ENCODE assay signal across 8 cellular contexts in genomic region chr17:68398731-68399637, GRCh38. TPM values are rescaled to one million over a fixed set of nuclear protein-coding genes. Genes with fewer than 3 reads are reported as not detected.
DNase-seq lines count a peak whose midpoint lies in the region; ATAC-seq and TF ChIP-seq lines count a peak whose summit lies in the region.

No MANE protein-coding gene starts in this region.

- peak; percentile 51 for DNase-seq in activated T-cell treated with anti-CD3 and anti-CD28 coated beads, Interleukin-2, amount 50 U/mL, for 24 hours
- no peak for DNase-seq in activated T-cell treated with anti-CD3 and anti-CD28 coated beads for 4 hours
- DNase-seq in Kasumi-1 (lab: John Stamatoyannopoulos, UW): peak; percentile 37 to 47
- DNase-seq in SK-N-DZ (ENCODE audit: low spot score): peak; percentile 81
- DNase-seq in chondrocyte (ENCODE audit: low spot score): no peak
- DNase-seq in right lobe of liver: peak in 2 of 3 donors; percentile 55 to 59
- DNase-seq in type B pancreatic cell (ENCODE audit: extremely low spot score, unreplicated experiment): no peak

- intact Hi-C loops in right lobe of liver (cut with DNase I): loop anchor here in 1 of 2 donors (10.0 kb wide), 1 partner anchor 134 kb away; no protein-coding TSS in a partner anchor

- no peak for TF ChIP-seq POLR2A in right lobe of liver (IDR thresholded peaks at IDR 0.05)

- H3K27me3 ChIP-seq in right lobe of liver: no peaks in the 10 kb centered on the region

- no peak overlapping the region for H3K4me3 ChIP-seq in right lobe of liver

- no peaks in the 10 kb centered on the region for H3K27me3 Mint-ChIP-seq in activated T-cell treated with anti-CD3 and anti-CD28 coated beads, Interleukin-2, amount 50 U/mL, for 24 hours
- H3K27me3 Mint-ChIP-seq in chondrocyte (ENCODE audit: low read depth) (no peaks in the 10 kb centered on the region), type B pancreatic cell (no peaks in the 10 kb centered on the region)

- peak overlapping the region in 1 of 3 donors; percentile 57 for H3K27ac ChIP-seq in right lobe of liver

- peaks cover 6% of the 10 kb centered on the region for H3K9me3 Mint-ChIP-seq in activated T-cell treated with anti-CD3 and anti-CD28 coated beads, Interleukin-2, amount 50 U/mL, for 24 hours
- H3K9me3 Mint-ChIP-seq in chondrocyte (ENCODE audit: low read depth): peaks cover 3% of the 10 kb centered on the region
- H3K9me3 Mint-ChIP-seq in type B pancreatic cell: no peaks in the 10 kb centered on the region

- H3K27ac Mint-ChIP-seq in activated T-cell treated with anti-CD3 and anti-CD28 coated beads, Interleukin-2, amount 50 U/mL, for 24 hours: peak overlapping the region; percentile 93
- H3K27ac Mint-ChIP-seq in chondrocyte (ENCODE audit: unreplicated experiment): peak overlapping the region; percentile 41
- no peak overlapping the region for H3K27ac Mint-ChIP-seq in type B pancreatic cell

- peaks cover 9% of the 10 kb centered on the region for H3K36me3 Mint-ChIP-seq in activated T-cell treated with anti-CD3 and anti-CD28 coated beads, Interleukin-2, amount 50 U/mL, for 24 hours (ENCODE audit: low read depth)
- H3K36me3 Mint-ChIP-seq in chondrocyte (ENCODE audit: low read depth): peaks cover 2% of the 10 kb centered on the region
- H3K36me3 Mint-ChIP-seq in type B pancreatic cell: no peaks in the 10 kb centered on the region

- TF ChIP-seq CTCF in chondrocyte (IDR thresholded peaks at IDR 0.05) (peak; percentile 89), right lobe of liver (IDR thresholded peaks at IDR 0.05) (peak; percentile 75 to 82 (median 82)), type B pancreatic cell (conservative IDR thresholded peaks at IDR 0.05) (peak; percentile 82)

- H3K36me3 ChIP-seq in right lobe of liver: no peaks in the 10 kb centered on the region

- no peak overlapping the region for H3K4me3 Mint-ChIP-seq in activated T-cell treated with anti-CD3 and anti-CD28 coated beads, Interleukin-2, amount 50 U/mL, for 24 hours
- H3K4me3 Mint-ChIP-seq in chondrocyte (ENCODE audit: unreplicated experiment) (no peak overlapping the region), type B pancreatic cell (no peak overlapping the region)

- 11% methylated on average over 11 of the region's 11 CpGs for WGBS in right lobe of liver (ENCODE audit: insufficient coverage, low coverage, low lambda C conversion rate, missing lambda C conversion rate)

- H3K4me1 ChIP-seq in right lobe of liver: peaks cover 0 to 5% (median 0%) of the 10 kb centered on the region in 4 donors

- peaks cover 35% of the 10 kb centered on the region for H3K4me1 Mint-ChIP-seq in activated T-cell treated with anti-CD3 and anti-CD28 coated beads, Interleukin-2, amount 50 U/mL, for 24 hours (ENCODE audit: low read depth)
- H3K4me1 Mint-ChIP-seq in chondrocyte (ENCODE audit: low read depth) (peaks cover 13% of the 10 kb centered on the region), type B pancreatic cell (ENCODE audit: unreplicated experiment) (peaks cover 19% of the 10 kb centered on the region)

- ATAC-seq in GM21786 (IDR thresholded peaks at IDR 0.05; ENCODE audit: unreplicated experiment): peak; percentile 78
- ATAC-seq in right lobe of liver: peak; percentile 76 to 90 (median 82)

- H3K9me3 ChIP-seq in right lobe of liver: no peaks in the 10 kb centered on the region

RNA-seq across cellular contexts. Expression of gene WIPI1, which starts 58.3 kb away (rescaled TPM):
- polyA plus RNA-seq in SK-N-DZ (2014; cell fraction: cytosol; rRNA removed): 3.7 and 4.7 TPM in 2 replicates
- polyA plus RNA-seq in SK-N-DZ (2014; cell fraction: nucleus; rRNA removed): 1.4 and 7.6 TPM in 2 replicates
- total RNA-seq in chondrocyte (109 to 119 TPM (median 112 TPM) in 3 replicates), right lobe of liver (10 to 100 TPM; 18.0 to 23.8 (median 19.9) TPM), type B pancreatic cell (ENCODE audit: low replicate concordance) (39.0 and 52.2 TPM in 2 replicates)

Comparison
In these comparisons a context has a peak if more than half of its experiments do, and no peak if none do; other contexts are left out.
1. DNase-seq: peak in activated T-cell treated with anti-CD3 and anti-CD28 coated beads, Interleukin-2, amount 50 U/mL, for 24 hours (single experiment), Kasumi-1 (2 of 2), SK-N-DZ (single experiment) and right lobe of liver (2 of 3); none in activated T-cell treated with anti-CD3 and anti-CD28 coated beads for 4 hours (single experiment), chondrocyte (single experiment) and type B pancreatic cell (single experiment).
2. Peak in every context shown above with its lines, with median percentiles within 50 percentile points of each other: CTCF ChIP-seq.